9 cellular contexts compared by ENCODE assay signal in the genomic region with DNA sequence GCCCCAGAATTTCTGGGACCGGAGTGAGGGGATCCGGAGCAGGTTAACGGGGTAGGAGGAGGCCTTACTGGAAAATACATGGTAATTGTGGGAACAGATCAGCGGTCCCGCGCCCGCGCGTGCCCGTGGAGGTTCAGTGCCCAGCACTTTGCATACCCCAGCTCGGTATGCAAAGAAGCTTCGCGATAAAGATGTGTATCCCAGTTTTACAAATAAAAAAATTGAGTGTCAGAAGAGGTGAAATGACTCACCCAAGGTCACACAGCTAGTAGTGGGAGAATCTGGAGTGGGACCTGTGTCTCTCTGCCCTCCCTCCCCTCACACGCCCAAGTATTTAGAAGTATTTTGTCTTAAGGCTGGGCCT. TPM values are rescaled to one million over a fixed set of nuclear protein-coding genes. Genes with fewer than 3 reads are reported as not detected.
A peak's percentile ranks its signal among the peaks of the same experiment; 100 is the strongest.
DNase-seq lines count a peak whose midpoint lies in the region; ATAC-seq and TF ChIP-seq lines count a peak whose summit lies in the region.
"Had no signal": no experiment of that assay in that cellular context is flagged by ENCODE, and none has a peak within 500 bp of the region (broad histone marks: within the 10 kb centered on the region; RNA-seq: fewer than 3 reads in every experiment).

No MANE protein-coding gene starts in this region.

- H3K4me1 Mint-ChIP-seq in stimulated activated naive CD8-positive, alpha-beta T cell treated with anti-CD3 and anti-CD28 coated beads, Interleukin-15, Interleukin-2, amounts not matched to agents 100 ng/mL and 50 ng/mL, for 24 hours (ENCODE audit: low read depth), result peaks cover 6% of the 10 kb centered on the region
- peaks cover 6% of the 10 kb centered on the region for H3K4me1 Mint-ChIP-seq in stimulated activated naive CD8-positive, alpha-beta T cell treated with anti-CD3 and anti-CD28 coated beads, Interleukin-15, amount 100 ng/mL, for 72 hours
- H3K4me1 Mint-ChIP-seq in naive B cell, result peaks cover 6 to 10% (median 7%) of the 10 kb centered on the region in 3 donors

- ATAC-seq in stimulated activated naive CD8-positive, alpha-beta T cell treated with anti-CD3 and anti-CD28 coated beads, Interleukin-15, amount 100 ng/mL, for 72 hours, result no peak
- ATAC-seq in naive B cell (ENCODE audit: low read depth in 2 of 2), result no peak
- no peak for ATAC-seq in GM18867 (IDR thresholded peaks at IDR 0.05; ENCODE audit: unreplicated experiment)

- no peak overlapping the region for H3K4me3 ChIP-seq in brain microvascular endothelial cell (ENCODE audit: low read depth, low read length)

- H3K27ac ChIP-seq in cingulate gyrus (ENCODE audit: low read depth, low read length) (peak overlapping the region; percentile 71), brain microvascular endothelial cell (no peak overlapping the region)

- H3K27ac Mint-ChIP-seq in stimulated activated naive CD8-positive, alpha-beta T cell treated with anti-CD3 and anti-CD28 coated beads, Interleukin-15, Interleukin-2, amounts not matched to agents 100 ng/mL and 50 ng/mL, for 24 hours, result no peak overlapping the region
- no peak overlapping the region for H3K27ac Mint-ChIP-seq in stimulated activated naive CD8-positive, alpha-beta T cell treated with anti-CD3 and anti-CD28 coated beads, Interleukin-15, amount 100 ng/mL, for 72 hours
- H3K27ac Mint-ChIP-seq in naive B cell, result no peak overlapping the region

- peak overlapping the region; percentile 32 for H3K4me3 Mint-ChIP-seq in stimulated activated naive CD8-positive, alpha-beta T cell treated with anti-CD3 and anti-CD28 coated beads, Interleukin-15, Interleukin-2, amounts not matched to agents 100 ng/mL and 50 ng/mL, for 24 hours
- peak overlapping the region in 1 of 2 donors; percentile 58 for H3K4me3 Mint-ChIP-seq in stimulated activated naive CD8-positive, alpha-beta T cell treated with anti-CD3 and anti-CD28 coated beads, Interleukin-15, amount 100 ng/mL, for 72 hours
- peak overlapping the region; percentile 13 to 71 (median 51) for H3K4me3 Mint-ChIP-seq in naive B cell

- no peak for TF ChIP-seq CTCF in brain microvascular endothelial cell (IDR thresholded peaks at IDR 0.05; ENCODE audit: low read depth, low read length, missing control alignments)

- peaks cover 35% of the 10 kb centered on the region for H3K27me3 Mint-ChIP-seq in stimulated activated naive CD8-positive, alpha-beta T cell treated with anti-CD3 and anti-CD28 coated beads, Interleukin-15, Interleukin-2, amounts not matched to agents 100 ng/mL and 50 ng/mL, for 24 hours
- H3K27me3 Mint-ChIP-seq in stimulated activated naive CD8-positive, alpha-beta T cell treated with anti-CD3 and anti-CD28 coated beads, Interleukin-15, amount 100 ng/mL, for 72 hours, result peaks cover 58% of the 10 kb centered on the region
- peaks cover 32 to 55% (median 52%) of the 10 kb centered on the region in 3 donors for H3K27me3 Mint-ChIP-seq in naive B cell

- no peaks in the 10 kb centered on the region for H3K36me3 ChIP-seq in brain microvascular endothelial cell (replicated peaks)

- peaks cover 39% of the 10 kb centered on the region for H3K27me3 ChIP-seq in brain microvascular endothelial cell (replicated peaks)

- no peak for DNase-seq in stimulated activated naive CD8-positive, alpha-beta T cell treated with anti-CD3 and anti-CD28 coated beads, Interleukin-15, amount 100 ng/mL, for 72 hours
- DNase-seq in naive B cell (no peak), NCI-H2227 (lab: John Stamatoyannopoulos, UW; ENCODE audit: unreplicated experiment) (no peak), brain microvascular endothelial cell (no peak)
- DNase-seq in stimulated activated CD4-positive, alpha-beta T cell treated with anti-CD3 and anti-CD28 coated beads, Interleukin-15, amount 100 ng/mL, for 24 hours, result no peak
- DNase-seq: SHP77 treated with DMSO at 0.1 percent for 48 hours had no signal

- no peaks in the 10 kb centered on the region for H3K36me3 Mint-ChIP-seq in stimulated activated naive CD8-positive, alpha-beta T cell treated with anti-CD3 and anti-CD28 coated beads, Interleukin-15, Interleukin-2, amounts not matched to agents 100 ng/mL and 50 ng/mL, for 24 hours (ENCODE audit: low read depth)
- H3K36me3 Mint-ChIP-seq in naive B cell, result no peaks in the 10 kb centered on the region

- in situ Hi-C loops in brain microvascular endothelial cell (cut with HindIII; ENCODE audit: low pct_ligation_motif_present, low sequenced_read_pairs), result no loop called here

- H3K9me3 Mint-ChIP-seq in stimulated activated naive CD8-positive, alpha-beta T cell treated with anti-CD3 and anti-CD28 coated beads, Interleukin-15, Interleukin-2, amounts not matched to agents 100 ng/mL and 50 ng/mL, for 24 hours, result no peaks in the 10 kb centered on the region
- no peaks in the 10 kb centered on the region for H3K9me3 Mint-ChIP-seq in stimulated activated naive CD8-positive, alpha-beta T cell treated with anti-CD3 and anti-CD28 coated beads, Interleukin-15, amount 100 ng/mL, for 72 hours
- peaks cover 0 to 4% (median 0%) of the 10 kb centered on the region in 7 donors for H3K9me3 Mint-ChIP-seq in naive B cell

RNA-seq across cellular contexts. Expression of gene NEURL1B, which starts 1.0 kb away (rescaled TPM):
- polyA plus RNA-seq in naive B cell (ENCODE audit: low read depth in 6 of 6), result not detected
